ENCODE assay signal across 11 cellular contexts in genomic region chr19:13781547-13781946, GRCh38. TPM values are rescaled to one million over a fixed set of nuclear protein-coding genes. Genes with fewer than 3 reads are reported as not detected.
A peak's percentile ranks its signal among the peaks of the same experiment; 100 is the strongest.
DNase-seq lines count a peak whose midpoint lies in the region; ATAC-seq, FAIRE-seq and TF ChIP-seq lines count a peak whose summit lies in the region.
"Had no signal": no experiment of that assay in that cellular context is flagged by ENCODE, and none has a peak within 500 bp of the region (broad histone marks: within the 10 kb centered on the region; RNA-seq: fewer than 3 reads in every experiment).

No MANE protein-coding gene starts in this region.

- no peaks in the 10 kb centered on the region for H3K9me3 Mint-ChIP-seq in activated naive CD4-positive, alpha-beta T cell treated with anti-CD3 and anti-CD28 coated beads for 36 hours
- H3K9me3 Mint-ChIP-seq in WTC11, result no peaks in the 10 kb centered on the region
- no peaks in the 10 kb centered on the region for H3K9me3 Mint-ChIP-seq in activated CD8-positive, alpha-beta T cell treated with anti-CD3 and anti-CD28 coated beads, Interleukin-2, amount 10 ng/mL, durations not matched to agents 7 days and 5 days (ENCODE audit: insufficient read depth)
- H3K9me3 Mint-ChIP-seq: memory B cell had no signal

- peak; percentile 66 for DNase-seq in activated naive CD4-positive, alpha-beta T cell treated with anti-CD3 and anti-CD28 coated beads for 36 hours
- no peak for DNase-seq in activated naive CD4-positive, alpha-beta T cell (lab: John Stamatoyannopoulos, UW)
- DNase-seq in WTC11 (ENCODE audit: low spot score) (peak; percentile 77), left ventricle myocardium inferior (peak; percentile 72), spleen (peak; percentile 74), mesenteric fat pad (ENCODE audit: low spot score) (no peak), GM19239 (ENCODE audit: insufficient read length, low spot score) (no peak)
- no peak for DNase-seq in activated CD8-positive, alpha-beta T cell treated with anti-CD3 and anti-CD28 coated beads, Interleukin-2, amount 10 ng/mL, durations not matched to agents 7 days and 5 days
- DNase-seq: DND-41 had no signal

- peaks cover 13% of the 10 kb centered on the region for H3K36me3 Mint-ChIP-seq in activated naive CD4-positive, alpha-beta T cell treated with anti-CD3 and anti-CD28 coated beads for 36 hours (ENCODE audit: low read depth)
- peaks cover 23% of the 10 kb centered on the region for H3K36me3 Mint-ChIP-seq in WTC11
- peaks cover 23% of the 10 kb centered on the region for H3K36me3 Mint-ChIP-seq in activated CD8-positive, alpha-beta T cell treated with anti-CD3 and anti-CD28 coated beads, Interleukin-2, amount 10 ng/mL, durations not matched to agents 7 days and 5 days (ENCODE audit: low read depth)

- intact Hi-C loops in activated naive CD4-positive, alpha-beta T cell treated with anti-CD3 and anti-CD28 coated beads for 36 hours (cut with micrococcal nuclease), result no loop called here
- intact Hi-C loops in left ventricle myocardium inferior (cut with micrococcal nuclease), result loop anchor here (10.0 kb wide), 1 partner anchor 83 kb away; no protein-coding TSS in a partner anchor
- intact Hi-C loops in spleen (cut with DNase I; ENCODE audit: low total_unique reads), result no loop called here

- H3K27me3 Mint-ChIP-seq in activated naive CD4-positive, alpha-beta T cell treated with anti-CD3 and anti-CD28 coated beads for 36 hours (ENCODE audit: low read depth), result no peaks in the 10 kb centered on the region
- H3K27me3 Mint-ChIP-seq in WTC11 (ENCODE audit: low read depth), result no peaks in the 10 kb centered on the region
- no peaks in the 10 kb centered on the region for H3K27me3 Mint-ChIP-seq in activated CD8-positive, alpha-beta T cell treated with anti-CD3 and anti-CD28 coated beads, Interleukin-2, amount 10 ng/mL, durations not matched to agents 7 days and 5 days (ENCODE audit: low read depth)
- H3K27me3 Mint-ChIP-seq: memory B cell had no signal

- ATAC-seq in WTC11, result peak; percentile 90
- no peak for ATAC-seq in activated CD8-positive, alpha-beta T cell treated with anti-CD3 and anti-CD28 coated beads, Interleukin-2, amount 10 ng/mL, durations not matched to agents 7 days and 5 days

- TF ChIP-seq POLR2A in spleen (IDR thresholded peaks at IDR 0.05), result no peak

- H3K27me3 ChIP-seq in left ventricle myocardium inferior (ENCODE audit: low read depth), result no peaks in the 10 kb centered on the region
- H3K27me3 ChIP-seq in spleen (replicated peaks in 1 of 7), result no peaks in the 10 kb centered on the region

- H3K9me3 ChIP-seq in left ventricle myocardium inferior (replicated peaks) (no peaks in the 10 kb centered on the region), spleen (no peaks in the 10 kb centered on the region)

- CTCF ChIA-PET in activated naive CD4-positive, alpha-beta T cell treated with anti-CD3 and anti-CD28 coated beads for 36 hours (lab: Charles Lee), result interaction anchor here (0.6 to 3.1 kb wide), 2 partner anchors 81 to 653 kb away, joined by 7 to 17 read pairs; no protein-coding TSS in a partner anchor
- CTCF ChIA-PET in WTC11 (lab: Charles Lee), result interaction anchor here (0.7 to 2.4 kb wide), 11 partner anchors 14 to 291 kb away, joined by 3 to 27 read pairs (median 4); partner anchors contain the start of genes MISP3, MRI1 and ZSWIM4
- CTCF ChIA-PET in activated CD8-positive, alpha-beta T cell treated with anti-CD3 and anti-CD28 coated beads, Interleukin-2, amount 10 ng/mL, durations not matched to agents 7 days and 5 days (lab: Charles Lee), result no interaction called here

- H3K4me3 Mint-ChIP-seq in activated naive CD4-positive, alpha-beta T cell treated with anti-CD3 and anti-CD28 coated beads for 36 hours, result no peak overlapping the region
- H3K4me3 Mint-ChIP-seq in WTC11, result no peak overlapping the region
- H3K4me3 Mint-ChIP-seq in activated CD8-positive, alpha-beta T cell treated with anti-CD3 and anti-CD28 coated beads, Interleukin-2, amount 10 ng/mL, durations not matched to agents 7 days and 5 days, result no peak overlapping the region
- H3K4me3 Mint-ChIP-seq: memory B cell had no signal

- H3K27ac Mint-ChIP-seq in activated naive CD4-positive, alpha-beta T cell treated with anti-CD3 and anti-CD28 coated beads for 36 hours, result peak overlapping the region; percentile 48
- no peak overlapping the region for H3K27ac Mint-ChIP-seq in WTC11
- no peak overlapping the region for H3K27ac Mint-ChIP-seq in activated CD8-positive, alpha-beta T cell treated with anti-CD3 and anti-CD28 coated beads, Interleukin-2, amount 10 ng/mL, durations not matched to agents 7 days and 5 days

- H3K27ac ChIP-seq in left ventricle myocardium inferior (replicated peaks) (peak overlapping the region; percentile 72), spleen (peak overlapping the region in 7 of 8 donors; percentile 7 to 53 (median 34))
- H3K27ac ChIP-seq: SK-N-MC had no signal

- H3K36me3 ChIP-seq in left ventricle myocardium inferior (peaks cover 28% of the 10 kb centered on the region), spleen (peaks cover 2 to 34% (median 25%) of the 10 kb centered on the region in 6 donors)

- WGBS in spleen, 5 donors, result 17 to 33% (median 28%) methylated on average over 5 of the region's 5 CpGs

- no peak for TF ChIP-seq CTCF in WTC11 (IDR thresholded peaks at IDR 0.05)
- TF ChIP-seq CTCF in left ventricle myocardium inferior (IDR thresholded peaks at IDR 0.05; ENCODE audit: borderline replicate concordance), result no peak
- no peak for TF ChIP-seq CTCF in spleen (IDR thresholded peaks at IDR 0.05 in 8 of 11, conservative IDR thresholded peaks at IDR 0.05 in 3 of 11)

- H3K4me1 ChIP-seq in left ventricle myocardium inferior, result peaks cover 27% of the 10 kb centered on the region
- H3K4me1 ChIP-seq in spleen, result peaks cover 9 to 58% (median 28%) of the 10 kb centered on the region in 6 donors

- peaks cover 40% of the 10 kb centered on the region for H3K4me1 Mint-ChIP-seq in activated naive CD4-positive, alpha-beta T cell treated with anti-CD3 and anti-CD28 coated beads for 36 hours (ENCODE audit: low read depth)
- H3K4me1 Mint-ChIP-seq in WTC11, result peaks cover 15% of the 10 kb centered on the region
- H3K4me1 Mint-ChIP-seq in activated CD8-positive, alpha-beta T cell treated with anti-CD3 and anti-CD28 coated beads, Interleukin-2, amount 10 ng/mL, durations not matched to agents 7 days and 5 days (ENCODE audit: low read depth), result peaks cover 19% of the 10 kb centered on the region

- H3K4me3 ChIP-seq in left ventricle myocardium inferior (no peak overlapping the region), spleen (no peak overlapping the region)
- H3K4me3 ChIP-seq: SK-N-MC had no signal

- POLR2A ChIA-PET in WTC11 (lab: Charles Lee), result interaction anchor here (1.0 to 1.5 kb wide), 2 partner anchors 36 to 66 kb away, joined by 3 to 4 read pairs; no protein-coding TSS in a partner anchor
- POLR2A ChIA-PET in activated CD8-positive, alpha-beta T cell treated with anti-CD3 and anti-CD28 coated beads, Interleukin-2, amount 10 ng/mL, durations not matched to agents 7 days and 5 days (lab: Charles Lee), result no interaction called here

- FAIRE-seq in GM19239 (lab: Jason Lieb, UNC), result no peak

TF ChIP-seq in WTC11, 78 proteins besides CTCF, POLR2A, EP300 and RAD21 (continues in another document):
- no peak for TF ChIP-seq ELF4 (CRISPR knock-in tag; IDR thresholded peaks at IDR 0.05; ENCODE audit: low read depth)
- TF ChIP-seq ESRRA (CRISPR knock-in tag; IDR thresholded peaks at IDR 0.05; ENCODE audit: borderline replicate concordance), result no peak
- TF ChIP-seq USF1 (CRISPR knock-in tag; IDR thresholded peaks at IDR 0.05), result no peak
- no peak for TF ChIP-seq EMX1 (CRISPR knock-in tag; IDR thresholded peaks at IDR 0.05)
- TF ChIP-seq RORB (CRISPR knock-in tag; IDR thresholded peaks at IDR 0.05), result no peak
- TF ChIP-seq PREB (CRISPR knock-in tag; IDR thresholded peaks at IDR 0.05; ENCODE audit: borderline replicate concordance), result no peak

RNA-seq across cellular contexts. Expression of gene C19orf53, which starts 7.3 kb away (rescaled TPM):
- total RNA-seq in activated naive CD4-positive, alpha-beta T cell treated with anti-CD3 and anti-CD28 coated beads for 36 hours, result 100 to 1,000 TPM; 116 to 132 TPM
- total RNA-seq in WTC11 (2021) (102 to 112 TPM (median 110 TPM) in 3 replicates), left ventricle myocardium inferior (97.7 TPM), spleen (100 to 1,000 TPM in 2 of 7 donors, 10 to 100 TPM in 5; 39.6 to 190 (median 55.5) TPM), mesenteric fat pad (71.5 TPM)
- 100 to 1,000 TPM; 137 to 183 (median 164) TPM for polyA plus RNA-seq in spleen
- total RNA-seq in activated CD8-positive, alpha-beta T cell treated with anti-CD3 and anti-CD28 coated beads, Interleukin-2, amount 10 ng/mL, durations not matched to agents 7 days and 5 days, result 100 to 1,000 TPM; 112 to 114 TPM

RNA-seq across cellular contexts. Expression of gene ZSWIM4, which starts 13.7 kb away (rescaled TPM):
- 1 to 10 TPM; 6.7 to 7.1 TPM for total RNA-seq in activated naive CD4-positive, alpha-beta T cell treated with anti-CD3 and anti-CD28 coated beads for 36 hours
- total RNA-seq in WTC11 (2021) (33.4 to 35.5 TPM (median 34.2 TPM) in 3 replicates), left ventricle myocardium inferior (2.6 TPM), spleen (10 to 100 TPM in 3 of 7 donors, 1 to 10 TPM in 4; 6.2 to 14.8 (median 9.4) TPM), mesenteric fat pad (5.2 TPM)
- polyA plus RNA-seq in spleen, result 1 to 10 TPM; 1.5 to 4.7 (median 1.7) TPM
- 1 to 10 TPM; 8.4 to 9.5 TPM for total RNA-seq in activated CD8-positive, alpha-beta T cell treated with anti-CD3 and anti-CD28 coated beads, Interleukin-2, amount 10 ng/mL, durations not matched to agents 7 days and 5 days

RNA-seq across cellular contexts. Expression of gene MRI1, which starts 17.2 kb away (rescaled TPM):
- 10 to 100 TPM; 14.0 to 14.8 TPM for total RNA-seq in activated naive CD4-positive, alpha-beta T cell treated with anti-CD3 and anti-CD28 coated beads for 36 hours
- 27.9 to 29.9 TPM (median 28.1 TPM) in 3 replicates for total RNA-seq in WTC11 (2021)
- 13.7 TPM for total RNA-seq in left ventricle myocardium inferior
- 10 to 100 TPM; 31.2 to 64.6 (median 36.6) TPM for total RNA-seq in spleen
- polyA plus RNA-seq in spleen, result 10 to 100 TPM; 21.2 to 25.1 (median 21.7) TPM
- total RNA-seq in activated CD8-positive, alpha-beta T cell treated with anti-CD3 and anti-CD28 coated beads, Interleukin-2, amount 10 ng/mL, durations not matched to agents 7 days and 5 days, result 10 to 100 TPM; 47.8 to 50.6 TPM
- 22.9 TPM for total RNA-seq in mesenteric fat pad

Comparison
In these comparisons a context has a peak if more than half of its experiments do, and no peak if none do; other contexts are left out.
1. DNase-seq: peak in activated naive CD4-positive, alpha-beta T cell treated with anti-CD3 and anti-CD28 coated beads for 36 hours (single experiment), WTC11 (single experiment), left ventricle myocardium inferior (single experiment) and spleen (single experiment); none in activated naive CD4-positive, alpha-beta T cell (0 of 4), activated CD8-positive, alpha-beta T cell treated with anti-CD3 and anti-CD28 coated beads, Interleukin-2, amount 10 ng/mL, durations not matched to agents 7 days and 5 days (single experiment), mesenteric fat pad (single experiment) and GM19239 (single experiment).